11 cellular contexts compared by ENCODE assay signal in the genomic region with DNA sequence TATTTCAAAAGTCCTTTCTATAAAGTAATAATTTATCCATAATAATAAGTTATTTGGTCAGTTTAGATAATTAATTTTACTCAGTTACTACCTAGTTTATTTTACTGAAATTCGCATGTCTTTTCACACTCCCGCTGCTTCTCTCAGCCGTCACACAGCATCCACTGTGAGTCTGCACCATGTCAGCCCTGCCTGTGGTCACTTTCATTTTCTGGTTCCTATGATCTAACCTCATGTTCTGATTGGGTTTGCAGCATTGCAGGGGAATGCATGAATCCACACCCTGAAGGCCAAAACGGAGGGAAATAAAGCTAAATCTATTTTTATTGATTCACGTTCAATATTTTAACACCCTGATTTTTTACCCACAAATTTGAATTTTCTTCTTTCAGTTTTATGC. TPM values are rescaled to one million over a fixed set of nuclear protein-coding genes. Genes with fewer than 3 reads are reported as not detected.
DNase-seq lines count a peak whose midpoint lies in the region; ATAC-seq and TF ChIP-seq lines count a peak whose summit lies in the region.
"Had no signal": no experiment of that assay in that cellular context is flagged by ENCODE, and none has a peak within 500 bp of the region (broad histone marks: within the 10 kb centered on the region; RNA-seq: fewer than 3 reads in every experiment).

No MANE protein-coding gene starts in this region.

- WGBS in tibial nerve, 2 donors, result 46 to 54% methylated on average over 5 of the region's 5 CpGs

- no peak for ATAC-seq in stimulated activated effector memory CD8-positive, alpha-beta T cell treated with anti-CD3 and anti-CD28 coated beads, Interleukin-12 subunit alpha, Interleukin-12 subunit beta, amount 100 ng/mL, for 72 hours

- DNase-seq in breast epithelium (ENCODE audit: low spot score in 2 of 2) (no peak), MCF 10A (ENCODE audit: unreplicated experiment) (no peak), RPMI7951 (ENCODE audit: low read depth) (peak; percentile 81), hepatic stellate cell (ENCODE audit: low spot score) (peak; percentile 89), tibial nerve (ENCODE audit: low spot score in 2 of 2) (peak in 1 of 2 donors; percentile 25), GOT3 (lab: John Stamatoyannopoulos, UW) (no peak)
- DNase-seq in stimulated activated effector memory CD8-positive, alpha-beta T cell treated with anti-CD3 and anti-CD28 coated beads, Interleukin-12 subunit alpha, Interleukin-12 subunit beta, amount 100 ng/mL, for 72 hours (ENCODE audit: low spot score in 2 of 2), result no peak
- no peak for DNase-seq in stimulated activated CD8-positive, alpha-beta memory T cell treated with anti-CD3 and anti-CD28 coated beads, Interleukin-4, amount 100 ng/mL, for 48 hours
- DNase-seq: activated B cell treated with CpG ODN at 0.5 μM for 24 hours, KBM-7 had no signal

- TF ChIP-seq POLR2A in breast epithelium (IDR thresholded peaks at IDR 0.05), result no peak
- no peak for TF ChIP-seq POLR2A in tibial nerve (IDR thresholded peaks at IDR 0.05)

- POLR2A ChIA-PET in MCF 10A (lab: Yijun Ruan, JAX), result no interaction called here

- intact Hi-C loops in breast epithelium (cut with DNase I; ENCODE audit: low total_unique reads), result no loop called here
- intact Hi-C loops in MCF 10A (cut with micrococcal nuclease), result no loop called here

- no peak overlapping the region for H3K4me3 Mint-ChIP-seq in MCF 10A (ENCODE audit: unreplicated experiment)
- H3K4me3 Mint-ChIP-seq in stimulated activated effector memory CD8-positive, alpha-beta T cell treated with anti-CD3 and anti-CD28 coated beads, Interleukin-12 subunit alpha, Interleukin-12 subunit beta, amount 100 ng/mL, for 72 hours, result no peak overlapping the region
- H3K4me3 Mint-ChIP-seq: activated B cell treated with CpG ODN at 0.5 μM for 24 hours had no signal

- peak overlapping the region; percentile 10 to 51 (median 18) for H3K4me3 ChIP-seq in breast epithelium
- H3K4me3 ChIP-seq in tibial nerve, result peak overlapping the region in 1 of 4 donors; percentile 39

- H3K27ac ChIP-seq in breast epithelium, result no peak overlapping the region
- H3K27ac ChIP-seq in tibial nerve, result peak overlapping the region in 3 of 4 donors; percentile 4 to 52 (median 26)
- H3K27ac ChIP-seq: 22Rv1 had no signal

- no peaks in the 10 kb centered on the region for H3K27me3 Mint-ChIP-seq in MCF 10A (ENCODE audit: insufficient read depth, unreplicated experiment)
- H3K27me3 Mint-ChIP-seq: activated B cell treated with CpG ODN at 0.5 μM for 24 hours had no signal

- H3K27ac Mint-ChIP-seq in MCF 10A (ENCODE audit: low read depth, unreplicated experiment), result no peak overlapping the region
- H3K27ac Mint-ChIP-seq in stimulated activated effector memory CD8-positive, alpha-beta T cell treated with anti-CD3 and anti-CD28 coated beads, Interleukin-12 subunit alpha, Interleukin-12 subunit beta, amount 100 ng/mL, for 72 hours, result no peak overlapping the region
- H3K27ac Mint-ChIP-seq: activated B cell treated with CpG ODN at 0.5 μM for 24 hours had no signal

- H3K9me3 ChIP-seq in breast epithelium (no peaks in the 10 kb centered on the region), tibial nerve (no peaks in the 10 kb centered on the region)

- H3K9me3 Mint-ChIP-seq in MCF 10A (ENCODE audit: unreplicated experiment), result no peaks in the 10 kb centered on the region
- peaks cover 8% of the 10 kb centered on the region for H3K9me3 Mint-ChIP-seq in stimulated activated effector memory CD8-positive, alpha-beta T cell treated with anti-CD3 and anti-CD28 coated beads, Interleukin-12 subunit alpha, Interleukin-12 subunit beta, amount 100 ng/mL, for 72 hours
- H3K9me3 Mint-ChIP-seq: activated B cell treated with CpG ODN at 0.5 μM for 24 hours had no signal

- CTCF ChIA-PET in MCF 10A (lab: Yijun Ruan, JAX), result no interaction called here

- H3K4me1 ChIP-seq in breast epithelium, result no peaks in the 10 kb centered on the region
- H3K4me1 ChIP-seq in tibial nerve, result peaks cover 0 to 10% (median 0%) of the 10 kb centered on the region in 4 donors

- no peaks in the 10 kb centered on the region for H3K36me3 Mint-ChIP-seq in MCF 10A (ENCODE audit: insufficient read depth, unreplicated experiment)
- no peaks in the 10 kb centered on the region for H3K36me3 Mint-ChIP-seq in stimulated activated effector memory CD8-positive, alpha-beta T cell treated with anti-CD3 and anti-CD28 coated beads, Interleukin-12 subunit alpha, Interleukin-12 subunit beta, amount 100 ng/mL, for 72 hours

- TF ChIP-seq EP300 in tibial nerve (IDR thresholded peaks at IDR 0.05), result no peak

- TF ChIP-seq CTCF in breast epithelium (IDR thresholded peaks at IDR 0.05) (no peak), MCF 10A (IDR thresholded peaks at IDR 0.05; ENCODE audit: unreplicated experiment) (no peak), tibial nerve (IDR thresholded peaks at IDR 0.05) (no peak)

- no peaks in the 10 kb centered on the region for H3K36me3 ChIP-seq in breast epithelium
- H3K36me3 ChIP-seq in tibial nerve, result no peaks in the 10 kb centered on the region

- no peaks in the 10 kb centered on the region for H3K4me1 Mint-ChIP-seq in MCF 10A (ENCODE audit: insufficient read depth, unreplicated experiment)
- H3K4me1 Mint-ChIP-seq in stimulated activated effector memory CD8-positive, alpha-beta T cell treated with anti-CD3 and anti-CD28 coated beads, Interleukin-12 subunit alpha, Interleukin-12 subunit beta, amount 100 ng/mL, for 72 hours, result no peaks in the 10 kb centered on the region
- H3K4me1 Mint-ChIP-seq: activated B cell treated with CpG ODN at 0.5 μM for 24 hours had no signal

- BruUV-seq in MCF 10A (replicated peaks; lab: Mats Ljungman, UMichigan), result no TSS peak

- no peaks in the 10 kb centered on the region for H3K27me3 ChIP-seq in breast epithelium
- no peaks in the 10 kb centered on the region for H3K27me3 ChIP-seq in tibial nerve

RNA-seq across cellular contexts. Expression of gene PDE10A, which starts 47.4 kb away (rescaled TPM):
- total RNA-seq in breast epithelium (10 to 100 TPM in 2 of 3 donors, 1 to 10 TPM in 1; 2.7 to 22.0 (median 12.6) TPM), MCF 10A (2022) (0.88 and 1.8 TPM in 2 replicates), tibial nerve (10 to 100 TPM in 1 of 4 donors, 1 to 10 TPM in 3; 3.5 to 10.0 (median 6.2) TPM)
- 10.7 and 11.3 TPM in 2 replicates for total RNA-seq in RPMI7951 (2014; rRNA removed; shearing (Covaris generic))
- total RNA-seq: activated B cell treated with CpG ODN at 0.5 μM for 24 hours had no signal

Comparison
In these comparisons a context has a peak if more than half of its experiments do, and no peak if none do; other contexts are left out.
1. DNase-seq: peak in RPMI7951 (single experiment) and hepatic stellate cell (single experiment); none in breast epithelium (0 of 2), MCF 10A (single experiment), GOT3 (single experiment), stimulated activated effector memory CD8-positive, alpha-beta T cell treated with anti-CD3 and anti-CD28 coated beads, Interleukin-12 subunit alpha, Interleukin-12 subunit beta, amount 100 ng/mL, for 72 hours (0 of 2) and stimulated activated CD8-positive, alpha-beta memory T cell treated with anti-CD3 and anti-CD28 coated beads, Interleukin-4, amount 100 ng/mL, for 48 hours (single experiment).
2. H3K27ac ChIP-seq: peak in tibial nerve (3 of 4); none in breast epithelium (0 of 2).